Comparison of ENCODE assay signal across 8 cellular contexts in genomic region chr19:49911381-49912145, GRCh38. TPM values are rescaled to one million over a fixed set of nuclear protein-coding genes. Genes with fewer than 3 reads are reported as not detected.
DNase-seq lines count a peak whose midpoint lies in the region; ATAC-seq and TF ChIP-seq lines count a peak whose summit lies in the region.

No MANE protein-coding gene starts in this region.

- no peak overlapping the region for H3K4me3 Mint-ChIP-seq in effector memory CD8-positive, alpha-beta T cell
- H3K4me3 Mint-ChIP-seq in stimulated activated effector memory CD8-positive, alpha-beta T cell treated with anti-CD3 and anti-CD28 coated beads, Interleukin-12 subunit alpha, Interleukin-12 subunit beta, amount 100 ng/mL, for 72 hours: peak overlapping the region; percentile 65

- H3K9me3 ChIP-seq in SJCRH30 (replicated peaks): no peaks in the 10 kb centered on the region

- peaks cover 39% of the 10 kb centered on the region for H3K36me3 Mint-ChIP-seq in effector memory CD8-positive, alpha-beta T cell (ENCODE audit: insufficient read depth)
- peaks cover 99% of the 10 kb centered on the region for H3K36me3 Mint-ChIP-seq in stimulated activated effector memory CD8-positive, alpha-beta T cell treated with anti-CD3 and anti-CD28 coated beads, Interleukin-12 subunit alpha, Interleukin-12 subunit beta, amount 100 ng/mL, for 72 hours

- peak overlapping the region; percentile 66 to 87 for H3K27ac Mint-ChIP-seq in effector memory CD8-positive, alpha-beta T cell
- H3K27ac Mint-ChIP-seq in stimulated activated effector memory CD8-positive, alpha-beta T cell treated with anti-CD3 and anti-CD28 coated beads, Interleukin-12 subunit alpha, Interleukin-12 subunit beta, amount 100 ng/mL, for 72 hours: peak overlapping the region; percentile 88

- peaks cover 80% of the 10 kb centered on the region for H3K36me3 ChIP-seq in SJCRH30

- peak; percentile 75 to 88 for ATAC-seq in activated CD4-positive, CD25-positive, alpha-beta regulatory T cell treated with anti-CD3 and anti-CD28 coated beads, Interleukin-2, amount 50 U/mL, for 24 hours
- ATAC-seq in effector memory CD8-positive, alpha-beta T cell (replicated peaks): peak; percentile 86
- ATAC-seq in stimulated activated effector memory CD8-positive, alpha-beta T cell treated with anti-CD3 and anti-CD28 coated beads, Interleukin-12 subunit alpha, Interleukin-12 subunit beta, amount 100 ng/mL, for 72 hours: peak; percentile 84
- ATAC-seq in foreskin keratinocyte: no peak

- H3K27me3 ChIP-seq in SJCRH30 (no peaks in the 10 kb centered on the region), foreskin keratinocyte (no peaks in the 10 kb centered on the region)

- no peak overlapping the region for H3K4me3 ChIP-seq in SJCRH30

- H3K4me1 Mint-ChIP-seq in effector memory CD8-positive, alpha-beta T cell (ENCODE audit: low read depth in 2 of 2): peaks cover 13 to 25% of the 10 kb centered on the region in 2 donors
- H3K4me1 Mint-ChIP-seq in stimulated activated effector memory CD8-positive, alpha-beta T cell treated with anti-CD3 and anti-CD28 coated beads, Interleukin-12 subunit alpha, Interleukin-12 subunit beta, amount 100 ng/mL, for 72 hours: peaks cover 78% of the 10 kb centered on the region

- no peaks in the 10 kb centered on the region for H3K27me3 Mint-ChIP-seq in effector memory CD8-positive, alpha-beta T cell

- DNase-seq in activated CD4-positive, CD25-positive, alpha-beta regulatory T cell treated with anti-CD3 and anti-CD28 coated beads, Interleukin-2, amount 50 U/mL, for 72 hours: no peak
- DNase-seq in NOMO-1 treated with dmso at 0.1 percent for 144 hours (lab: John Stamatoyannopoulos, UW; ENCODE audit: unreplicated experiment) (peak; percentile 6), NCI-H69 (lab: John Stamatoyannopoulos, UW) (no peak), SJCRH30 (no peak), foreskin keratinocyte (no peak)
- no peak for DNase-seq in effector memory CD8-positive, alpha-beta T cell
- peak in 1 of 2 donors; percentile 66 for DNase-seq in stimulated activated effector memory CD8-positive, alpha-beta T cell treated with anti-CD3 and anti-CD28 coated beads, Interleukin-12 subunit alpha, Interleukin-12 subunit beta, amount 100 ng/mL, for 72 hours (ENCODE audit: low spot score in 2 of 2)

- H3K27ac ChIP-seq in SJCRH30 (no peak overlapping the region), foreskin keratinocyte (no peak overlapping the region)

- TF ChIP-seq CTCF in foreskin keratinocyte (conservative IDR thresholded peaks at IDR 0.05): no peak

- H3K9me3 Mint-ChIP-seq in effector memory CD8-positive, alpha-beta T cell: no peaks in the 10 kb centered on the region
- no peaks in the 10 kb centered on the region for H3K9me3 Mint-ChIP-seq in stimulated activated effector memory CD8-positive, alpha-beta T cell treated with anti-CD3 and anti-CD28 coated beads, Interleukin-12 subunit alpha, Interleukin-12 subunit beta, amount 100 ng/mL, for 72 hours

- H3K4me1 ChIP-seq in SJCRH30 (no peaks in the 10 kb centered on the region), foreskin keratinocyte (no peaks in the 10 kb centered on the region)

RNA-seq across cellular contexts. Expression of gene IL4I1, which starts 14.9 kb away (rescaled TPM):
- total RNA-seq in SJCRH30 (2014; rRNA removed; shearing (Covaris generic)): not detected in 2 replicates
- total RNA-seq in foreskin keratinocyte: 0.44 and 0.46 TPM in 2 replicates
- polyA plus RNA-seq in foreskin keratinocyte: 0.26 and 0.28 TPM in 2 replicates

RNA-seq across cellular contexts. Expression of gene ATF5, which starts 17.4 kb away (rescaled TPM):
- total RNA-seq in SJCRH30 (2014; rRNA removed; shearing (Covaris generic)): 8.4 and 8.9 TPM in 2 replicates
- total RNA-seq in foreskin keratinocyte: 15.4 and 15.9 TPM in 2 replicates
- polyA plus RNA-seq in foreskin keratinocyte: 27.6 and 28.2 TPM in 2 replicates

RNA-seq across cellular contexts. Expression of gene NUP62, which starts 17.7 kb away (rescaled TPM):
- total RNA-seq in SJCRH30 (2014; rRNA removed; shearing (Covaris generic)): 87.8 and 88.7 TPM in 2 replicates
- total RNA-seq in foreskin keratinocyte: 62.0 and 62.1 TPM in 2 replicates
- 39.0 and 43.0 TPM in 2 replicates for polyA plus RNA-seq in foreskin keratinocyte

RNA-seq across cellular contexts. Expression of gene TBC1D17, which starts 34.1 kb away (rescaled TPM):
- 9.1 and 9.4 TPM in 2 replicates for total RNA-seq in SJCRH30 (2014; rRNA removed; shearing (Covaris generic))
- total RNA-seq in foreskin keratinocyte: 12.4 and 14.7 TPM in 2 replicates
- 20.5 and 27.4 TPM in 2 replicates for polyA plus RNA-seq in foreskin keratinocyte

RNA-seq across cellular contexts. Expression of gene AKT1S1, which starts 34.4 kb away (rescaled TPM):
- 21.7 and 25.2 TPM in 2 replicates for total RNA-seq in SJCRH30 (2014; rRNA removed; shearing (Covaris generic))
- 20.8 and 22.5 TPM in 2 replicates for total RNA-seq in foreskin keratinocyte
- 75.0 and 75.6 TPM in 2 replicates for polyA plus RNA-seq in foreskin keratinocyte
